ENCODE assay signal across 27 cellular contexts in genomic region chr15:96771035-96771434, GRCh38.
"Had no signal": no experiment of that assay in that cellular context is flagged by ENCODE, and none has a peak within 500 bp of the region (broad histone marks: within the 10 kb centered on the region; RNA-seq: fewer than 3 reads in every experiment).

No MANE protein-coding gene starts in this region.

- H3K36me3 ChIP-seq: neural progenitor cell, ovary, right lobe of liver, sigmoid colon, suprapubic skin, tibial artery, transverse colon, upper lobe of left lung, vagina had no signal

- H3K9ac ChIP-seq: neural progenitor cell, parathyroid adenoma had no signal

- H3K27ac ChIP-seq: neural progenitor cell, ovary, parathyroid adenoma, psoas muscle, right lobe of liver, sigmoid colon, suprapubic skin, testis, tibial artery, transverse colon, upper lobe of left lung, vagina had no signal

- FAIRE-seq: small intestine, urothelium cell line had no signal

- H3K79me2 ChIP-seq: parathyroid adenoma had no signal

- H3K27me3 ChIP-seq: neural progenitor cell, ovary, sigmoid colon, suprapubic skin, testis, tibial artery, transverse colon, upper lobe of left lung, vagina had no signal

- H3K4me1 ChIP-seq: parathyroid adenoma, psoas muscle, right lobe of liver, sigmoid colon, suprapubic skin, testis, transverse colon, upper lobe of left lung, vagina had no signal

- DNase-seq: natural killer cell; occipital lobe; ovary; posterior cingulate gyrus; psoas muscle; right cardiac atrium; right lobe of liver; sigmoid colon; small intestine; stimulated activated CD4-positive, alpha-beta T cell treated with anti-CD3 and anti-CD28 coated beads, Interleukin-15, amount 100 ng/mL, for 24 hours; stimulated activated CD4-positive, alpha-beta T cell treated with anti-CD3 and anti-CD28 coated beads, Interleukin-2, amount 100 ng/mL, for 24 hours; stimulated activated CD4-positive, alpha-beta T cell treated with anti-CD3 and anti-CD28 coated beads, Interleukin-2, amount 100 ng/mL, for 48 hours; stimulated activated CD4-positive, alpha-beta T cell treated with anti-CD3 and anti-CD28 coated beads, Interleukin-4, amount 100 ng/mL, for 24 hours; stimulated activated CD8-positive, alpha-beta memory T cell treated with anti-CD3 and anti-CD28 coated beads, Interleukin-4, amount 100 ng/mL, for 48 hours; stimulated activated naive CD4-positive, alpha-beta T cell; stimulated activated naive CD8-positive, alpha-beta T cell treated with anti-CD3 and anti-CD28 coated beads, Interleukin-15, amount 100 ng/mL, for 72 hours; stimulated activated naive CD8-positive, alpha-beta T cell treated with anti-CD3 and anti-CD28 coated beads, Interleukin-15, Interleukin-2, amounts not matched to agents 100 U/mL and 50 U/mL, for 24 hours; substantia nigra; testis; tibial artery; transverse colon; upper lobe of left lung had no signal

- H3K9me3 ChIP-seq: ovary, psoas muscle, right lobe of liver, sigmoid colon, suprapubic skin, testis, transverse colon, upper lobe of left lung, vagina had no signal

- H3K4me3 ChIP-seq: neural progenitor cell, ovary, psoas muscle, right lobe of liver, sigmoid colon, suprapubic skin, testis, tibial artery, transverse colon, upper lobe of left lung, vagina had no signal
